Comparison of ENCODE assay signal across 17 cellular contexts in the genomic region with DNA sequence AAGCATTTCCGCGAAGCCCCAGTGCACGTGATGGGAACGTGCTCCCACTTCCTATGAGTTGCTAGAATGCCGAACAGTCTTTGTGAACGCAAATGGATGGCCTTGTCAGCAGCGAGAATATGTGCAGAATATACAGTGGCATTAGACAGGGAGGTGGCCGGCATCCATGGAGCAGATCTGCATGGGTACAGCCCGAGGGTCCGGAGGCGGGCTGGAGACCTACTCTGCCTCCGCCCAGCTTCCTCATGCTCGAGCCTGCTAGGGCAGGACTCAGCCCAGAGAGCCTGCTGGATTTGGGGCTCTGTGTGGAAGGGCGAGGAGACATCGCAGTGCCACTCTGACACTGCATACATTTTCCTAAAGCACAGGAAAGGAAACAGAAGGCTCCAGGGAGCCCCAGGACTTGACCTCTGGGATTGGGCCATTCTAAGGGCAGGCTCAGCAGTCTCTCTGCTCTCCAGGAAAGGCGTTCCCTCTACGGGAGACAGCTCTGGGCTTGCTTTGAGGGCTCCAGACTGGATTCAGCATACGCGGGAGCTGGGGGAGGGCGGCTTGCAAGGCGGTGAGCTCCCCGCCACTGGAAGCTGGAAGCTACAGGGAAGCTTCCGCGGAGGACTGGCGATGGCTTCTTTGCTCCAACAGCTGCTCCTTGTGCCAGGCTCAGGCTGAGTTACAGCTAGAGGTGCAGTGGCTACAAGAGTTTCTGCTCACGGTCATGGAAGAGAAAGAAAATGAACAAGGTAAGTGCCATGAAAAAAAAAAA. TPM values are rescaled to one million over a fixed set of nuclear protein-coding genes. Genes with fewer than 3 reads are reported as not detected.
DNase-seq lines count a peak whose midpoint lies in the region; ATAC-seq and TF ChIP-seq lines count a peak whose summit lies in the region.
"Had no signal": no experiment of that assay in that cellular context is flagged by ENCODE, and none has a peak within 500 bp of the region (broad histone marks: within the 10 kb centered on the region; RNA-seq: fewer than 3 reads in every experiment).

No MANE protein-coding gene starts in this region.

- H3K36me3 ChIP-seq in upper lobe of right lung (no peaks in the 10 kb centered on the region), OCI-LY7 (ENCODE audit: insufficient read depth, low read length) (no peaks in the 10 kb centered on the region), breast epithelium (no peaks in the 10 kb centered on the region)
- H3K36me3 ChIP-seq: SJCRH30 had no signal

- H3K4me3 ChIP-seq in upper lobe of right lung (no peak overlapping the region), OCI-LY7 (ENCODE audit: low read depth, low read length, poor library complexity, severe bottlenecking) (no peak overlapping the region), breast epithelium (no peak overlapping the region)
- H3K4me3 ChIP-seq: SJCRH30 had no signal

- H3K4me2 ChIP-seq in OCI-LY7 (ENCODE audit: low read length), result no peak overlapping the region

- POLR2A ChIA-PET in OCI-LY7 (lab: Charles Lee), result interaction anchor here (0.7 kb wide), 1 partner anchor 33 kb away, joined by 3 read pairs; no protein-coding TSS in a partner anchor

- no TSS peak for BruUV-seq in OCI-LY7 (replicated peaks; lab: Mats Ljungman, UMichigan)

- no peak for ATAC-seq in upper lobe of right lung

- H3K4me1 ChIP-seq in upper lobe of right lung (no peaks in the 10 kb centered on the region), OCI-LY7 (ENCODE audit: insufficient read depth, low read length, poor library complexity, severe bottlenecking) (peaks cover 11% of the 10 kb centered on the region), breast epithelium (no peaks in the 10 kb centered on the region)
- H3K4me1 ChIP-seq: SJCRH30 had no signal

- peaks cover 6% of the 10 kb centered on the region for H3K27me3 ChIP-seq in upper lobe of right lung
- H3K27me3 ChIP-seq in breast epithelium, result peaks cover 2 to 29% of the 10 kb centered on the region in 2 donors

- H3K9me3 ChIP-seq in upper lobe of right lung (no peaks in the 10 kb centered on the region), OCI-LY7 (ENCODE audit: low read length) (no peaks in the 10 kb centered on the region), breast epithelium (no peaks in the 10 kb centered on the region)
- H3K9me3 ChIP-seq: SJCRH30 had no signal

- DNase-seq in activated CD8-positive, alpha-beta memory T cell treated with anti-CD3 and anti-CD28 coated beads for 24 hours, result peak; percentile 21
- DNase-seq in activated CD8-positive, alpha-beta memory T cell treated with anti-CD3 and anti-CD28 coated beads, Interleukin-2, amount 50 U/mL, for 4 hours, result no peak
- DNase-seq in NCI-H2227 treated with DMSO at 0.1 percent for 48 hours (lab: John Stamatoyannopoulos, UW) (peak; percentile 40), mesenteric fat pad (ENCODE audit: low spot score) (peak; percentile 77), upper lobe of right lung (peak; percentile 43), OCI-LY7 (ENCODE audit: low spot score) (no peak), breast epithelium (ENCODE audit: low spot score in 2 of 2) (no peak)
- DNase-seq: GF-D8; Kasumi-1; NCI-H1105; NCI-H1694; NCI-H526 treated with DMSO at 0.1 percent for 48 hours; NK-92 treated with Interleukin-12 subunit alpha and Interleukin-12 subunit beta, amount 100 ng/mL, for 24 hours; OCI-M1; SJCRH30 had no signal

- CTCF ChIA-PET in OCI-LY7 (lab: Charles Lee; ENCODE audit: unreplicated experiment), result no interaction called here

- intact Hi-C loops in upper lobe of right lung (cut with DNase I), result no loop called here
- intact Hi-C loops in OCI-LY7 (cut with micrococcal nuclease; ENCODE audit: unreplicated experiment), result no loop called here
- intact Hi-C loops in breast epithelium (cut with DNase I; ENCODE audit: low total_unique reads), result no loop called here

- no peaks in the 10 kb centered on the region for H4K20me1 ChIP-seq in OCI-LY7 (ENCODE audit: insufficient read depth, low read length)

- H3K27ac ChIP-seq in upper lobe of right lung (no peak overlapping the region), OCI-LY7 (ENCODE audit: low read depth, low read length, poor library complexity, severe bottlenecking) (no peak overlapping the region), breast epithelium (no peak overlapping the region)
- H3K27ac ChIP-seq: C4-2B, HL-60, SJCRH30 had no signal

- no peaks in the 10 kb centered on the region for H3K79me2 ChIP-seq in OCI-LY7 (ENCODE audit: insufficient read depth, low read depth, low read length)

- no peak for TF ChIP-seq POLR2A in breast epithelium (IDR thresholded peaks at IDR 0.05)

- no peaks in the 10 kb centered on the region for H3K9me2 ChIP-seq in OCI-LY7 (ENCODE audit: insufficient read depth, low read length)

- no peak overlapping the region for H2AFZ ChIP-seq in OCI-LY7 (ENCODE audit: low read length)

- TF ChIP-seq CTCF in upper lobe of right lung (IDR thresholded peaks at IDR 0.05) (no peak), OCI-LY7 (conservative IDR thresholded peaks at IDR 0.05; ENCODE audit: low read length) (no peak), breast epithelium (IDR thresholded peaks at IDR 0.05) (no peak)

RNA-seq across cellular contexts. Expression of gene UQCRFS1, which starts 56.0 kb away (rescaled TPM):
- total RNA-seq in mesenteric fat pad (36.7 TPM), upper lobe of right lung (21.7 TPM), OCI-LY7 (2022) (40.0 and 42.6 TPM in 2 replicates), breast epithelium (10 to 100 TPM; 26.9 to 33.1 (median 27.1) TPM)
- 32.6 and 40.6 TPM in 2 replicates for total RNA-seq in OCI-LY7 (2014; rRNA removed; shearing (Covaris generic))

Comparison
In these comparisons a context has a peak if more than half of its experiments do, and no peak if none do; other contexts are left out.
1. DNase-seq: peak in activated CD8-positive, alpha-beta memory T cell treated with anti-CD3 and anti-CD28 coated beads for 24 hours (single experiment), NCI-H2227 treated with DMSO at 0.1 percent for 48 hours (single experiment), mesenteric fat pad (single experiment) and upper lobe of right lung (single experiment); none in activated CD8-positive, alpha-beta memory T cell treated with anti-CD3 and anti-CD28 coated beads, Interleukin-2, amount 50 U/mL, for 4 hours (single experiment), OCI-LY7 (single experiment) and breast epithelium (0 of 2).